Comparison of ENCODE assay signal across 8 cellular contexts in genomic region chr12:14256139-14256538, GRCh38.
DNase-seq lines count a peak whose midpoint lies in the region; ATAC-seq lines count a peak whose summit lies in the region.

No MANE protein-coding gene starts in this region.

- H3K27ac ChIP-seq in temporal lobe (ENCODE audit: low read depth, low read length): peak overlapping the region; percentile 89

- DNase-seq in activated CD4-positive, CD25-positive, alpha-beta regulatory T cell treated with anti-CD3 and anti-CD28 coated beads, Interleukin-2, amount 50 U/mL, for 72 hours: no peak
- peak; percentile 26 for DNase-seq in activated T-helper 1 cell treated with Interleukin-2 at 50 U/mL for 16 hours (ENCODE audit: low read depth)
- peak; percentile 76 for DNase-seq in iris pigment epithelial cell (ENCODE audit: low read depth)
- DNase-seq in NCI-H187 (lab: John Stamatoyannopoulos, UW): no peak

- peak; percentile 41 to 46 for ATAC-seq in activated CD4-positive, CD25-positive, alpha-beta regulatory T cell treated with anti-CD3 and anti-CD28 coated beads, Interleukin-2, amount 50 U/mL, for 24 hours
- no peak for ATAC-seq in GM18870 (IDR thresholded peaks at IDR 0.05; ENCODE audit: unreplicated experiment)
- ATAC-seq in HG03095 (IDR thresholded peaks at IDR 0.05; ENCODE audit: unreplicated experiment): no peak

Comparison
In these comparisons a context has a peak if more than half of its experiments do, and no peak if none do; other contexts are left out.
1. ATAC-seq: peak in activated CD4-positive, CD25-positive, alpha-beta regulatory T cell treated with anti-CD3 and anti-CD28 coated beads, Interleukin-2, amount 50 U/mL, for 24 hours (2 of 2); none in GM18870 (single experiment) and HG03095 (single experiment).
2. DNase-seq: peak in activated T-helper 1 cell treated with Interleukin-2 at 50 U/mL for 16 hours (single experiment) and iris pigment epithelial cell (single experiment); none in activated CD4-positive, CD25-positive, alpha-beta regulatory T cell treated with anti-CD3 and anti-CD28 coated beads, Interleukin-2, amount 50 U/mL, for 72 hours (single experiment) and NCI-H187 (0 of 2).